In the genomic region with DNA sequence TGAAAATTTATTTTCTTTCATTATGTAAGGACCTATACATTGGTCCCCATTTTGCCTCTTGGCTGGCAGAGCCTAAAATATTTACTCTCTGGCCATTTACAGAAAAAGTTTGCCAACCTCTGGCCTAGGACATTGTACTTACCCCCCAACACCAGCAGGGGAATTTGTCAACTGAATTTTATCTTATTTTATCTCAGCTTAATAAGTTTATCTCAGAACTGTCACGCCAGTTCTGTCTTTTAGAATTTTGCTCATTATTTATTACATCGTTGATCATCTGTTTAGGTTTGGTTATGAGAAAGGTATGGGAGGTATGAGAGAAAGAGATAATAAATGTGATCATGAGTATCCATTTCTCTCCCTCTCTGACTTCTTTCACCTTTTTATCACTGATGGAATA, we compare ENCODE assay signal across 1 cellular context.
TF ChIP-seq lines count a peak whose summit lies in the region.

No MANE protein-coding gene starts in this region.

TF ChIP-seq in HCT116, 20 proteins besides CTCF, POLR2A, EP300 and RAD21 (continued from another document):
- TF ChIP-seq, protein P1, sequence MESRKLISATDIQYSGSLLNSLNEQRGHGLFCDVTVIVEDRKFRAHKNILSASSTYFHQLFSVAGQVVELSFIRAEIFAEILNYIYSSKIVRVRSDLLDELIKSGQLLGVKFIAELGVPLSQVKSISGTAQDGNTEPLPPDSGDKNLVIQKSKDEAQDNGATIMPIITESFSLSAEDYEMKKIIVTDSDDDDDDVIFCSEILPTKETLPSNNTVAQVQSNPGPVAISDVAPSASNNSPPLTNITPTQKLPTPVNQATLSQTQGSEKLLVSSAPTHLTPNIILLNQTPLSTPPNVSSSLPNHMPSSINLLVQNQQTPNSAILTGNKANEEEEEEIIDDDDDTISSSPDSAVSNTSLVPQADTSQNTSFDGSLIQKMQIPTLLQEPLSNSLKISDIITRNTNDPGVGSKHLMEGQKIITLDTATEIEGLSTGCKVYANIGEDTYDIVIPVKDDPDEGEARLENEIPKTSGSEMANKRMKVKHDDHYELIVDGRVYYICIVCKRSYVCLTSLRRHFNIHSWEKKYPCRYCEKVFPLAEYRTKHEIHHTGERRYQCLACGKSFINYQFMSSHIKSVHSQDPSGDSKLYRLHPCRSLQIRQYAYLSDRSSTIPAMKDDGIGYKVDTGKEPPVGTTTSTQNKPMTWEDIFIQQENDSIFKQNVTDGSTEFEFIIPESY (IDR thresholded peaks at IDR 0.05; ENCODE audit: extremely low read depth, insufficient replicate concordance, low read length): no peak
- TF ChIP-seq ZFX (IDR thresholded peaks at IDR 0.05) (no peak), EZH2phosphoT487 (IDR thresholded peaks at IDR 0.05; ENCODE audit: borderline replicate concordance) (no peak), SP1 (IDR thresholded peaks at IDR 0.05; ENCODE audit: low read depth) (no peak), CBX3 (IDR thresholded peaks at IDR 0.05; ENCODE audit: low read depth) (no peak), CEBPB (IDR thresholded peaks at IDR 0.05; ENCODE audit: low read depth) (no peak), TCF7L2 (IDR thresholded peaks at IDR 0.05; ENCODE audit: borderline replicate concordance, extremely low read depth, insufficient read depth, insufficient read length) (no peak), ELF1 (IDR thresholded peaks at IDR 0.05; ENCODE audit: borderline replicate concordance, low read depth) (no peak), JUND (IDR thresholded peaks at IDR 0.05) (no peak), ZNF274 (IDR thresholded peaks at IDR 0.05; ENCODE audit: low read depth, low read length) (no peak)
- TF ChIP-seq, protein P2, sequence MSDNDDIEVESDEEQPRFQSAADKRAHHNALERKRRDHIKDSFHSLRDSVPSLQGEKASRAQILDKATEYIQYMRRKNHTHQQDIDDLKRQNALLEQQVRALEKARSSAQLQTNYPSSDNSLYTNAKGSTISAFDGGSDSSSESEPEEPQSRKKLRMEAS (IDR thresholded peaks at IDR 0.05): no peak
